ENCODE assay signal across 35 cellular contexts in genomic region chr1:91624331-91624730, GRCh38.
"Had no signal": no experiment of that assay in that cellular context is flagged by ENCODE, and none has a peak within 500 bp of the region (broad histone marks: within the 10 kb centered on the region; RNA-seq: fewer than 3 reads in every experiment).

No MANE protein-coding gene starts in this region.

- H3K9me3 ChIP-seq: MG63 had no signal

- H3K4me3 ChIP-seq: MG63 had no signal

- H3K27me3 ChIP-seq: MG63 had no signal

- DNase-seq: Karpas-422, Kasumi-1, MG63, MM.1S, MV-4-11, NCI-H1048, NCI-H1092, NCI-H1092 treated with DMSO at 0.1 percent for 48 hours, NCI-H1105, NCI-H1105 treated with DMSO at 0.1 percent for 48 hours, NCI-H1417, NCI-H1417 treated with DMSO at 0.1 percent for 48 hours, NCI-H1436, NCI-H1436 treated with DMSO at 0.1 percent for 48 hours, NCI-H146, NCI-H1694, NCI-H1694 treated with DMSO at 0.1 percent for 48 hours, NCI-H187, NCI-H187 treated with DMSO at 0.1 percent for 48 hours, NCI-H1930, NCI-H2029, NCI-H2029 treated with DMSO at 0.1 percent for 48 hours, NCI-H2081, NCI-H2081 treated with DMSO at 0.1 percent for 48 hours, NCI-H2107, NCI-H2171, NCI-H2171 treated with DMSO at 0.1 percent for 48 hours, NCI-H2227 treated with DMSO at 0.1 percent for 48 hours, NCI-H226, NCI-H345, NCI-H446, NCI-H446 treated with DMSO at 0.1 percent for 48 hours, NCI-H510A, NCI-H510A treated with DMSO at 0.1 percent for 48 hours, NCI-H524 had no signal

- H3K36me3 ChIP-seq: MG63 had no signal
